In genomic region chr1:12851779-12852178, GRCh38 we compare ENCODE assay signal across 22 cellular contexts. TPM values are rescaled to one million over a fixed set of nuclear protein-coding genes. Genes with fewer than 3 reads are reported as not detected.
DNase-seq lines count a peak whose midpoint lies in the region; ATAC-seq, FAIRE-seq and TF ChIP-seq lines count a peak whose summit lies in the region.
"Had no signal": no experiment of that assay in that cellular context is flagged by ENCODE, and none has a peak within 500 bp of the region (broad histone marks: within the 10 kb centered on the region; RNA-seq: fewer than 3 reads in every experiment).

No MANE protein-coding gene starts in this region.

- H3K4ac ChIP-seq in H9 (ENCODE audit: low read depth, low read length) = no peak overlapping the region

- H3K56ac ChIP-seq in H9 (ENCODE audit: insufficient read length, low read depth, low read length) = no peak overlapping the region

- no peak overlapping the region for H4K91ac ChIP-seq in H9 (ENCODE audit: insufficient read length, low read depth, low read length)

- H3K36me3 Mint-ChIP-seq in H9 (ENCODE audit: insufficient read depth in 1 of 3, low read depth in 3 of 3) = peaks cover 0 to 26% (median 0%) of the 10 kb centered on the region in 3 experiments; a peak in 6 of 7 replicates

- no peaks in the 10 kb centered on the region for H3K27me3 ChIP-seq in GM12878 (replicated peaks in 1 of 2; ENCODE audit: control insufficient read depth in 2 of 2, insufficient read depth in 2 of 2, low read length in 1 of 2)
- H3K27me3 ChIP-seq in H9 (ENCODE audit: insufficient read depth, low read length) = no peaks in the 10 kb centered on the region
- peaks cover 0 to 17% (median 0%) of the 10 kb centered on the region in 7 donors for H3K27me3 ChIP-seq in heart right ventricle
- H3K27me3 ChIP-seq: BLaER1 treated with 17β-estradiol and CSF1 and Interleukin-3, amounts not matched to agents 10 nM and 100 nM; ovary had no signal

- TF ChIP-seq RAD21 in GM12878 (IDR thresholded peaks at IDR 0.05; ENCODE audit: insufficient read depth, low read depth, low read length) = no peak

- no peak overlapping the region for H3K14ac ChIP-seq in H9 (ENCODE audit: insufficient read depth, low read length)

- no peak overlapping the region for H2BK120ac ChIP-seq in H9 (ENCODE audit: low read depth, low read length, poor library complexity, severe bottlenecking)

- H4K20me1 ChIP-seq in GM12878 (ENCODE audit: control insufficient read depth, insufficient read depth) = no peaks in the 10 kb centered on the region
- no peaks in the 10 kb centered on the region for H4K20me1 ChIP-seq in H9 (ENCODE audit: control insufficient read depth, insufficient read depth, insufficient read length)
- H4K20me1 ChIP-seq: BLaER1 treated with 17β-estradiol and CSF1 and Interleukin-3, amounts not matched to agents 10 nM and 100 nM had no signal

- TF ChIP-seq CTCF in GM12878 (IDR thresholded peaks at IDR 0.05 in 2 of 3, conservative IDR thresholded peaks at IDR 0.05 in 1 of 3; ENCODE audit: control insufficient read depth in 2 of 3, extremely low read depth in 1 of 3, insufficient read depth in 1 of 3, low read depth in 3 of 3, low read length in 3 of 3) (no peak), H9 (conservative IDR thresholded peaks at IDR 0.05) (no peak), heart right ventricle (IDR thresholded peaks at IDR 0.05) (no peak)

- H4K5ac ChIP-seq in H9 (ENCODE audit: insufficient read length, low read depth, low read length) = no peak overlapping the region

- no peaks in the 10 kb centered on the region for H3K4me1 Mint-ChIP-seq in H9
- H3K4me1 Mint-ChIP-seq: activated CD4-positive, alpha-beta T cell treated with anti-CD3 and anti-CD28 coated beads for 36 hours had no signal

- in situ Hi-C loops in GM12878 (cut with MboI) = no loop called here

- no peaks in the 10 kb centered on the region for H3K27me3 Mint-ChIP-seq in H9 (ENCODE audit: low read depth)

- 2% methylated on average over 4 of the region's 4 CpGs for WGBS in GM12878 (ENCODE audit: insufficient coverage, insufficient replicate concordance, low lambda C conversion rate, missing lambda C conversion rate)
- WGBS in H9 (ENCODE audit: extremely low coverage, insufficient read length, low lambda C conversion rate) = no CpG with 5 or more reads among the region's 4 CpGs
- 58 to 60% methylated on average over 4 of the region's 4 CpGs for WGBS in heart right ventricle, 2 donors

- H3K27ac Mint-ChIP-seq in H9 = no peak overlapping the region
- H3K27ac Mint-ChIP-seq: activated CD4-positive, alpha-beta T cell treated with anti-CD3 and anti-CD28 coated beads for 36 hours; HFFc6 had no signal

- H3K4me3 ChIP-seq in GM12878 = no peak overlapping the region
- H3K4me3 ChIP-seq in heart right ventricle = no peak overlapping the region
- H3K4me3 ChIP-seq: BLaER1 treated with 17β-estradiol and CSF1 and Interleukin-3, amounts not matched to agents 10 nM and 100 nM; ovary had no signal

- no peak overlapping the region for H2BK20ac ChIP-seq in H9 (ENCODE audit: low read depth, low read length, poor library complexity, severe bottlenecking)

- SMC1A ChIA-PET in GM12878 (lab: Charles Lee; ENCODE audit: uncharacterized antibody, unreplicated experiment) = no interaction called here

- CTCF ChIA-PET in GM12878 (lab: Yijun Ruan, JAX) = no interaction called here

- no peaks in the 10 kb centered on the region for H3K23me2 ChIP-seq in H9 (ENCODE audit: insufficient read length, low read depth, low read length, poor library complexity, severe bottlenecking)

- H2BK15ac ChIP-seq in H9 (ENCODE audit: low read depth, low read length) = no peak overlapping the region

- no peaks in the 10 kb centered on the region for H3K4me1 ChIP-seq in GM12878 (ENCODE audit: control insufficient read depth, insufficient read depth, low read length)
- no peaks in the 10 kb centered on the region for H3K4me1 ChIP-seq in H9 (ENCODE audit: insufficient read depth, low read length)
- H3K4me1 ChIP-seq in heart right ventricle = no peaks in the 10 kb centered on the region
- H3K4me1 ChIP-seq: BLaER1 treated with 17β-estradiol and CSF1 and Interleukin-3, amounts not matched to agents 10 nM and 100 nM had no signal

- H3K79me2 ChIP-seq in GM12878 (ENCODE audit: control insufficient read depth, insufficient read depth, low read length) (no peaks in the 10 kb centered on the region), H9 (ENCODE audit: insufficient read depth, low read length) (no peaks in the 10 kb centered on the region)

- no peak overlapping the region for H3T11ph ChIP-seq in H9 (ENCODE audit: low read length)

- no peak overlapping the region for H3K4me3 Mint-ChIP-seq in H9
- H3K4me3 Mint-ChIP-seq: activated CD4-positive, alpha-beta T cell treated with anti-CD3 and anti-CD28 coated beads for 36 hours; HFFc6 had no signal

- DNase-seq in Daoy (ENCODE audit: low read depth) = peak; percentile 47
- DNase-seq in HT1080 (ENCODE audit: low read depth) = peak; percentile 88
- no peak for DNase-seq in GM12878 (ENCODE audit: low read depth, low spot score)
- DNase-seq in myocyte (ENCODE audit: low read depth) = peak; percentile 1
- DNase-seq in NCI-H2171 treated with DMSO at 0.1 percent for 48 hours (lab: John Stamatoyannopoulos, UW) = no peak
- no peak for DNase-seq in H9
- no peak for DNase-seq in activated CD4-positive, alpha-beta T cell treated with anti-CD3 and anti-CD28 coated beads for 4 hours
- no peak for DNase-seq in heart right ventricle
- DNase-seq: activated CD4-positive, alpha-beta T cell treated with anti-CD3 and anti-CD28 coated beads for 36 hours; activated naive CD4-positive, alpha-beta T cell treated with anti-CD3 and anti-CD28 coated beads, Interleukin-2, amount 50 U/mL, for 16 hours; cortex of kidney; HFFc6; NCI-H1930; ovary; SK-N-SH; stimulated activated CD4-positive, alpha-beta T cell treated with anti-CD3 and anti-CD28 coated beads, Interleukin-2, amount 100 ng/mL, for 48 hours had no signal

- H4K8ac ChIP-seq in H9 (replicated peaks; ENCODE audit: insufficient read length, low read depth, low read length) = no peak overlapping the region

- H3K9ac ChIP-seq in GM12878 (ENCODE audit: control insufficient read depth, insufficient read depth, low read length) (no peak overlapping the region), H9 (ENCODE audit: extremely low read depth, insufficient read length, low read length) (no peak overlapping the region)
- H3K9ac ChIP-seq: BLaER1 treated with 17β-estradiol and CSF1 and Interleukin-3, amounts not matched to agents 10 nM and 100 nM; SK-N-SH had no signal

- H2AK5ac ChIP-seq in H9 (ENCODE audit: insufficient read length, low read length) = no peak overlapping the region

- no peak overlapping the region for H3K23ac ChIP-seq in H9 (ENCODE audit: insufficient read length, low read depth, low read length)

- intact Hi-C loops in GM12878 (cut with micrococcal nuclease; ENCODE audit: unreplicated experiment) = no loop called here
- intact Hi-C loops in heart right ventricle (cut with DNase I) = no loop called here

- peaks cover 79 to 93% of the 10 kb centered on the region in 2 experiments for H3K9me3 Mint-ChIP-seq in H9

- H3K36me3 ChIP-seq in GM12878 (ENCODE audit: control insufficient read depth in 2 of 2, insufficient read depth in 2 of 2, low read length in 1 of 2) (no peaks in the 10 kb centered on the region), heart right ventricle (no peaks in the 10 kb centered on the region)
- H3K36me3 ChIP-seq: BLaER1 treated with 17β-estradiol and CSF1 and Interleukin-3, amounts not matched to agents 10 nM and 100 nM; ovary had no signal

- H3K18ac ChIP-seq in H9 (ENCODE audit: insufficient read length, low read depth, low read length) = no peak overlapping the region

- no peak overlapping the region for H2BK5ac ChIP-seq in H9 (ENCODE audit: insufficient read length, low read length)

- RAD21 ChIA-PET in GM12878 (lab: Charles Lee; ENCODE audit: unreplicated experiment) = no interaction called here

- no peak for ATAC-seq in GM12878
- no peak for ATAC-seq in heart right ventricle
- ATAC-seq: activated CD4-positive, alpha-beta T cell treated with anti-CD3 and anti-CD28 coated beads for 36 hours had no signal

- POLR2A ChIA-PET in GM12878 (lab: Charles Lee) = no interaction called here

- TF ChIP-seq POLR2A in GM12878 (IDR thresholded peaks at IDR 0.05; ENCODE audit: low read depth, low read length) = no peak

- H3K4me2 ChIP-seq in GM12878 (ENCODE audit: control insufficient read depth, insufficient read depth) (no peak overlapping the region), H9 (ENCODE audit: insufficient read depth, insufficient read length, low read length) (no peak overlapping the region)
- H3K4me2 ChIP-seq: BLaER1 treated with 17β-estradiol and CSF1 and Interleukin-3, amounts not matched to agents 10 nM and 100 nM; SK-N-SH had no signal

- no peak overlapping the region for H2BK12ac ChIP-seq in H9 (ENCODE audit: insufficient read length, low read depth, low read length)

- no peak overlapping the region for H2AFZ ChIP-seq in GM12878 (ENCODE audit: control insufficient read depth, low read depth, low read length)
- H2AFZ ChIP-seq in H9 (ENCODE audit: low read length) = no peak overlapping the region

- no peak for FAIRE-seq in GM12878 (lab: Jason Lieb, UNC)

- H3K9me3 ChIP-seq in GM12878 (replicated peaks; ENCODE audit: control insufficient read depth, insufficient read depth, low read length) (no peaks in the 10 kb centered on the region; the same call in 2 of the 3 replicates), H9 (ENCODE audit: control insufficient read depth, low read depth, low read length) (peaks cover 45% of the 10 kb centered on the region), heart right ventricle (peaks cover 0 to 11% (median 0%) of the 10 kb centered on the region in 11 donors)
- H3K9me3 ChIP-seq: BLaER1 treated with 17β-estradiol and CSF1 and Interleukin-3, amounts not matched to agents 10 nM and 100 nM; ovary; SK-N-SH had no signal

- no peak for TF ChIP-seq EP300 in GM12878 (IDR thresholded peaks at IDR 0.05; ENCODE audit: borderline replicate concordance in 1 of 2, control insufficient read depth in 1 of 2, low read depth in 2 of 2, low read length in 2 of 2)

- H3K79me1 ChIP-seq in H9 (ENCODE audit: insufficient read depth, low read depth, low read length, poor library complexity, severe bottlenecking) = no peaks in the 10 kb centered on the region

- H3K27ac ChIP-seq in GM12878 (ENCODE audit: control insufficient read depth, insufficient read depth) (no peak overlapping the region), H9 (ENCODE audit: insufficient read length, low read depth, low read length) (no peak overlapping the region), heart right ventricle (no peak overlapping the region)
- H3K27ac ChIP-seq: BLaER1 treated with 17β-estradiol and CSF1 and Interleukin-3, amounts not matched to agents 10 nM and 100 nM; ovary had no signal

- no TSS peak for BruUV-seq in GM12878 (replicated peaks; lab: Mats Ljungman, UMichigan)

RNA-seq across cellular contexts. Expression of gene HNRNPCL1, which starts 3.3 kb away (rescaled TPM):
- not detected in 2 replicates for total RNA-seq in Daoy (2014; rRNA removed; shearing (Covaris generic))
- not detected in 2 replicates for total RNA-seq in HT1080 (2014; rRNA removed; shearing (Covaris generic))
- polyA plus RNA-seq in HT1080 (2015; cell fraction: cytosol; rRNA removed) = not detected in 2 replicates
- polyA plus RNA-seq in HT1080 (2015; cell fraction: nucleus; rRNA removed) = not detected in 2 replicates
- total RNA-seq in GM12878 (2013; cell fraction: nucleolus; rRNA removed) = not detected in 2 replicates
- total RNA-seq in GM12878 (2014; rRNA removed) = not detected in 2 replicates
- total RNA-seq in GM12878 (2014; rRNA removed; fragmentation: Illumina TruSeq; extraction: Trizol) = not detected in 2 replicates
- not detected in 2 replicates for total RNA-seq in GM12878 (2021)
- polyA plus RNA-seq in GM12878 (2011; ENCODE audit: low read depth) = not detected
- not detected in 2 replicates for polyA plus RNA-seq in GM12878 (2011; rRNA removed)
- not detected in 2 replicates for polyA plus RNA-seq in GM12878 (2011; cell fraction: cytosol; rRNA removed)
- polyA plus RNA-seq in GM12878 (2011; cell fraction: nucleus; rRNA removed) = not detected in 2 replicates
- not detected in 2 replicates for polyA plus RNA-seq in GM12878 (2012)
- not detected in 2 replicates for polyA plus RNA-seq in GM12878 (2014; fragmentation: Illumina TruSeq; extraction: Trizol)
- not detected for polyA plus RNA-seq in GM12878 (2014; fragmentation: Nextera tagmentation; extraction: Ambion mirVana)
- not detected in 2 replicates for polyA plus RNA-seq in GM12878 (2014; rRNA removed)
- polyA plus RNA-seq in GM12878 (2016; fragmentation: Nextera tagmentation; extraction: Ambion mirVana) = not detected
- polyA minus RNA-seq in GM12878 (2011; rRNA and poly(A)+ RNA removed) = not detected in 2 replicates
- not detected in 2 replicates for polyA minus RNA-seq in GM12878 (2011; cell fraction: cytosol; rRNA and poly(A)+ RNA removed)
- polyA minus RNA-seq in GM12878 (2011; cell fraction: nucleus; rRNA and poly(A)+ RNA removed) = not detected in 2 replicates
- not detected in 2 replicates for total RNA-seq in myocyte
- polyA plus RNA-seq in myocyte (2012) = not detected
- total RNA-seq in H9 (2021) = not detected in 2 replicates
- not detected for total RNA-seq in heart right ventricle
- polyA plus RNA-seq in heart right ventricle = not detected
- total RNA-seq: activated CD4-positive, alpha-beta T cell treated with anti-CD3 and anti-CD28 coated beads for 36 hours; glomerular endothelial cell; HFFc6; lower leg skin; NCI-H460; ovary; skeletal muscle tissue; subcutaneous adipose tissue had no signal
- polyA plus RNA-seq: ovary, SK-N-SH had no signal

RNA-seq across cellular contexts. Expression of gene PRAMEF2, which starts 5.1 kb away (rescaled TPM):
- not detected in 2 replicates for total RNA-seq in Daoy (2014; rRNA removed; shearing (Covaris generic))
- not detected in 2 replicates for total RNA-seq in HT1080 (2014; rRNA removed; shearing (Covaris generic))
- polyA plus RNA-seq in HT1080 (2015; cell fraction: cytosol; rRNA removed) = not detected in 2 replicates
- not detected in 2 replicates for polyA plus RNA-seq in HT1080 (2015; cell fraction: nucleus; rRNA removed)
- not detected in 2 replicates for total RNA-seq in GM12878 (2013; cell fraction: nucleolus; rRNA removed)
- total RNA-seq in GM12878 (2014; rRNA removed) = not detected in 2 replicates
- total RNA-seq in GM12878 (2014; rRNA removed; fragmentation: Illumina TruSeq; extraction: Trizol) = not detected in 2 replicates
- not detected in 2 replicates for total RNA-seq in GM12878 (2021)
- polyA plus RNA-seq in GM12878 (2011; ENCODE audit: low read depth) = not detected
- not detected in 2 replicates for polyA plus RNA-seq in GM12878 (2011; rRNA removed)
- polyA plus RNA-seq in GM12878 (2011; cell fraction: cytosol; rRNA removed) = not detected in 2 replicates
- polyA plus RNA-seq in GM12878 (2011; cell fraction: nucleus; rRNA removed) = not detected in 2 replicates
- polyA plus RNA-seq in GM12878 (2012) = not detected in 2 replicates
- polyA plus RNA-seq in GM12878 (2014; fragmentation: Illumina TruSeq; extraction: Trizol) = not detected in 2 replicates
- polyA plus RNA-seq in GM12878 (2014; fragmentation: Nextera tagmentation; extraction: Ambion mirVana) = not detected
- polyA plus RNA-seq in GM12878 (2014; rRNA removed) = not detected in 2 replicates
- polyA plus RNA-seq in GM12878 (2016; fragmentation: Nextera tagmentation; extraction: Ambion mirVana) = not detected
- not detected in 2 replicates for polyA minus RNA-seq in GM12878 (2011; rRNA and poly(A)+ RNA removed)
- not detected in 2 replicates for polyA minus RNA-seq in GM12878 (2011; cell fraction: cytosol; rRNA and poly(A)+ RNA removed)
- not detected in 2 replicates for polyA minus RNA-seq in GM12878 (2011; cell fraction: nucleus; rRNA and poly(A)+ RNA removed)
- total RNA-seq in myocyte = not detected in 2 replicates
- polyA plus RNA-seq in myocyte (2012) = not detected
- not detected in 2 replicates for total RNA-seq in H9 (2021)
- total RNA-seq in heart right ventricle = not detected
- polyA plus RNA-seq in heart right ventricle = not detected
- total RNA-seq: activated CD4-positive, alpha-beta T cell treated with anti-CD3 and anti-CD28 coated beads for 36 hours; glomerular endothelial cell; HFFc6; lower leg skin; NCI-H460; ovary; skeletal muscle tissue; subcutaneous adipose tissue had no signal
- polyA plus RNA-seq: ovary, SK-N-SH had no signal

RNA-seq across cellular contexts. Expression of gene PRAMEF11, which starts 20.6 kb away (rescaled TPM):
- not detected in 2 replicates for total RNA-seq in Daoy (2014; rRNA removed; shearing (Covaris generic))
- total RNA-seq in HT1080 (2014; rRNA removed; shearing (Covaris generic)) = not detected in 2 replicates
- polyA plus RNA-seq in HT1080 (2015; cell fraction: cytosol; rRNA removed) = not detected in 2 replicates
- polyA plus RNA-seq in HT1080 (2015; cell fraction: nucleus; rRNA removed) = not detected in 2 replicates
- not detected in 2 replicates for total RNA-seq in GM12878 (2013; cell fraction: nucleolus; rRNA removed)
- not detected in 2 replicates for total RNA-seq in GM12878 (2014; rRNA removed)
- not detected in 2 replicates for total RNA-seq in GM12878 (2014; rRNA removed; fragmentation: Illumina TruSeq; extraction: Trizol)
- total RNA-seq in GM12878 (2021) = not detected in 2 replicates
- polyA plus RNA-seq in GM12878 (2011; ENCODE audit: low read depth) = not detected
- polyA plus RNA-seq in GM12878 (2011; rRNA removed) = not detected in 2 replicates
- not detected in 2 replicates for polyA plus RNA-seq in GM12878 (2011; cell fraction: cytosol; rRNA removed)
- polyA plus RNA-seq in GM12878 (2011; cell fraction: nucleus; rRNA removed) = not detected in 2 replicates
- not detected in 2 replicates for polyA plus RNA-seq in GM12878 (2012)
- not detected in 2 replicates for polyA plus RNA-seq in GM12878 (2014; fragmentation: Illumina TruSeq; extraction: Trizol)
- polyA plus RNA-seq in GM12878 (2014; fragmentation: Nextera tagmentation; extraction: Ambion mirVana) = not detected
- not detected in 2 replicates for polyA plus RNA-seq in GM12878 (2014; rRNA removed)
- not detected for polyA plus RNA-seq in GM12878 (2016; fragmentation: Nextera tagmentation; extraction: Ambion mirVana)
- polyA minus RNA-seq in GM12878 (2011; rRNA and poly(A)+ RNA removed) = not detected in 2 replicates
- polyA minus RNA-seq in GM12878 (2011; cell fraction: cytosol; rRNA and poly(A)+ RNA removed) = not detected in 2 replicates
- polyA minus RNA-seq in GM12878 (2011; cell fraction: nucleus; rRNA and poly(A)+ RNA removed) = not detected in 2 replicates
- total RNA-seq in myocyte = not detected in 2 replicates
- not detected for polyA plus RNA-seq in myocyte (2012)
- not detected in 2 replicates for total RNA-seq in H9 (2021)
- not detected for total RNA-seq in heart right ventricle
- polyA plus RNA-seq in heart right ventricle = not detected
- total RNA-seq: activated CD4-positive, alpha-beta T cell treated with anti-CD3 and anti-CD28 coated beads for 36 hours; glomerular endothelial cell; HFFc6; lower leg skin; NCI-H460; ovary; skeletal muscle tissue; subcutaneous adipose tissue had no signal
- polyA plus RNA-seq: ovary, SK-N-SH had no signal

RNA-seq across cellular contexts. Expression of gene PRAMEF4, which starts 34.2 kb away (rescaled TPM):
- total RNA-seq in Daoy (2014; rRNA removed; shearing (Covaris generic)) = not detected in 2 replicates
- not detected in 2 replicates for total RNA-seq in HT1080 (2014; rRNA removed; shearing (Covaris generic))
- polyA plus RNA-seq in HT1080 (2015; cell fraction: cytosol; rRNA removed) = not detected in 2 replicates
- polyA plus RNA-seq in HT1080 (2015; cell fraction: nucleus; rRNA removed) = not detected in 2 replicates
- not detected in 2 replicates for total RNA-seq in GM12878 (2013; cell fraction: nucleolus; rRNA removed)
- not detected in 2 replicates for total RNA-seq in GM12878 (2014; rRNA removed)
- not detected in 2 replicates for total RNA-seq in GM12878 (2014; rRNA removed; fragmentation: Illumina TruSeq; extraction: Trizol)
- total RNA-seq in GM12878 (2021) = not detected in 2 replicates
- not detected for polyA plus RNA-seq in GM12878 (2011; ENCODE audit: low read depth)
- polyA plus RNA-seq in GM12878 (2011; rRNA removed) = not detected in 2 replicates
- not detected in 2 replicates for polyA plus RNA-seq in GM12878 (2011; cell fraction: cytosol; rRNA removed)
- polyA plus RNA-seq in GM12878 (2011; cell fraction: nucleus; rRNA removed) = not detected in 2 replicates
- polyA plus RNA-seq in GM12878 (2012) = not detected in 2 replicates
- polyA plus RNA-seq in GM12878 (2014; fragmentation: Illumina TruSeq; extraction: Trizol) = not detected in 2 replicates
- polyA plus RNA-seq in GM12878 (2014; fragmentation: Nextera tagmentation; extraction: Ambion mirVana) = not detected
- polyA plus RNA-seq in GM12878 (2014; rRNA removed) = not detected in 2 replicates
- polyA plus RNA-seq in GM12878 (2016; fragmentation: Nextera tagmentation; extraction: Ambion mirVana) = not detected
- not detected in 2 replicates for polyA minus RNA-seq in GM12878 (2011; rRNA and poly(A)+ RNA removed)
- polyA minus RNA-seq in GM12878 (2011; cell fraction: cytosol; rRNA and poly(A)+ RNA removed) = not detected in 2 replicates
- not detected in 2 replicates for polyA minus RNA-seq in GM12878 (2011; cell fraction: nucleus; rRNA and poly(A)+ RNA removed)
- not detected in 2 replicates for total RNA-seq in myocyte
- not detected for polyA plus RNA-seq in myocyte (2012)
- total RNA-seq in H9 (2021) = not detected in 2 replicates
- not detected for total RNA-seq in heart right ventricle
- polyA plus RNA-seq in heart right ventricle = not detected
- total RNA-seq: activated CD4-positive, alpha-beta T cell treated with anti-CD3 and anti-CD28 coated beads for 36 hours; glomerular endothelial cell; HFFc6; lower leg skin; ovary; skeletal muscle tissue; subcutaneous adipose tissue had no signal
- polyA plus RNA-seq: ovary, SK-N-SH had no signal

RNA-seq across cellular contexts. Expression of gene PRAMEF10, which starts 46.3 kb away (rescaled TPM):
- not detected in 2 replicates for total RNA-seq in Daoy (2014; rRNA removed; shearing (Covaris generic))
- total RNA-seq in HT1080 (2014; rRNA removed; shearing (Covaris generic)) = not detected in 2 replicates
- not detected in 2 replicates for polyA plus RNA-seq in HT1080 (2015; cell fraction: cytosol; rRNA removed)
- not detected in 2 replicates for polyA plus RNA-seq in HT1080 (2015; cell fraction: nucleus; rRNA removed)
- total RNA-seq in GM12878 (2013; cell fraction: nucleolus; rRNA removed) = not detected in 2 replicates
- total RNA-seq in GM12878 (2014; rRNA removed) (not detected in 2 replicates), GM12878 (2014; rRNA removed; fragmentation: Illumina TruSeq; extraction: Trizol) (not detected in 2 replicates), GM12878 (2021) (not detected in 2 replicates), myocyte (not detected in 2 replicates), H9 (2021) (not detected in 2 replicates), heart right ventricle (not detected)
- not detected for polyA plus RNA-seq in GM12878 (2011; ENCODE audit: low read depth)
- polyA plus RNA-seq in GM12878 (2011; rRNA removed) (not detected in 2 replicates), GM12878 (2014; fragmentation: Illumina TruSeq; extraction: Trizol) (not detected in 2 replicates), GM12878 (2014; fragmentation: Nextera tagmentation; extraction: Ambion mirVana) (not detected), GM12878 (2014; rRNA removed) (not detected in 2 replicates), GM12878 (2016; fragmentation: Nextera tagmentation; extraction: Ambion mirVana) (not detected), heart right ventricle (not detected)
- polyA plus RNA-seq in GM12878 (2011; cell fraction: cytosol; rRNA removed) = not detected in 2 replicates
- not detected in 2 replicates for polyA plus RNA-seq in GM12878 (2011; cell fraction: nucleus; rRNA removed)
- not detected in 2 replicates for polyA plus RNA-seq in GM12878 (2012)
- not detected in 2 replicates for polyA minus RNA-seq in GM12878 (2011; rRNA and poly(A)+ RNA removed)
- not detected in 2 replicates for polyA minus RNA-seq in GM12878 (2011; cell fraction: cytosol; rRNA and poly(A)+ RNA removed)
- not detected in 2 replicates for polyA minus RNA-seq in GM12878 (2011; cell fraction: nucleus; rRNA and poly(A)+ RNA removed)
- not detected for polyA plus RNA-seq in myocyte (2012)
- total RNA-seq: activated CD4-positive, alpha-beta T cell treated with anti-CD3 and anti-CD28 coated beads for 36 hours; glomerular endothelial cell; HFFc6; lower leg skin; NCI-H460; ovary; skeletal muscle tissue; subcutaneous adipose tissue had no signal
- polyA plus RNA-seq: ovary, SK-N-SH had no signal

Comparison
In these comparisons a context has a peak if more than half of its experiments do, and no peak if none do; other contexts are left out.
1. DNase-seq: peak in Daoy (single experiment), HT1080 (single experiment) and myocyte (single experiment); none in GM12878 (single experiment), NCI-H2171 treated with DMSO at 0.1 percent for 48 hours (single experiment), H9 (single experiment), activated CD4-positive, alpha-beta T cell treated with anti-CD3 and anti-CD28 coated beads for 4 hours (0 of 2) and heart right ventricle (0 of 2).